In the genomic region with DNA sequence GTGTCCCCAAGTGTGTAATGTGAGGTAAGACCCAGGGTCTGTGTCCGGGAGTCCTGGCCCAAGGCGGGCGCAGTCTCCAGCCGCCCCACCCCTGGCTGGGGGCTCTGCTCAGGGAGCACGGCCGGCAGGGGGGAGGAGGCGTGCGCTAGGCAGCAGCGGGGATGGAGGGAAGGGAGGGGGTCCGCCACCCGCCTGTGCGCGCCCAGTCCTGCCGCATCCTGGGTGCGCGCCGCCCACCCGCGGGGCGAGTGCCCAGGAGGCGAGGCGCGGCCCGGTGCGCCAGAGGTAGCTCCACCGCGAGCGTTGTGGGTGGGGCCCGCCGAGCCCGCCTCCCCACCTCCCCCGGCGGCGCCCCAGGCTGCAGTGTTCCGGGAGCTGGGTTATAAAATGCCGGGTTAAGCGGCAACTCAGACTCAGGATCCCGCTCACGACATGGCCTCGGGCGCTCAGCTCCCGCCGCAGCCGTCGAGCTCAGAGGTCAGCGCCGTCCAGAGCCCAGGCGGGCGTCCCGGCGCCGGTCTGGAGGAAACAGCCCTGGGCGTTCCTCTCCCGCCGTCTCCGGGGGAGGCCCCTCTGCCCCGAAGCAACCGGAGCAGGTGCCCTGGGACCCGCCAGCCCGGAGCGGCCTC, we compare ENCODE assay signal across 8 cellular contexts. TPM values are rescaled to one million over a fixed set of nuclear protein-coding genes. Genes with fewer than 3 reads are reported as not detected.
DNase-seq lines count a peak whose midpoint lies in the region; ATAC-seq, FAIRE-seq and TF ChIP-seq lines count a peak whose summit lies in the region.

A gene with protein sequence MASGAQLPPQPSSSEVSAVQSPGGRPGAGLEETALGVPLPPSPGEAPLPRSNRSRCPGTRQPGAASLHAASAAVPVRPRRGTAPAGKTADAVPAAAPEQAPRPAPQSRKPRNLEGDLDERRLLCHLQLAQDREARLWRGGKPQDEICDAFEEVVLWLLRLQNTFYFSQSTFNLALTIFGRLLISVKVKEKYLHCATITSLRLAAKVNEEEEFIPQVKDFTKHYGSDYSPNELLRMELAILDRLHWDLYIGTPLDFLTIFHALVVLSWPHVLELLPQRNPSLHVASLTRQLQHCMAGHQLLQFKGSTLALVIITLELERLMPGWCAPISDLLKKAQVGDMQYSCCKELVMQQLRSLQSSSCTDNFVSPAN (plus strand): TSS at position 363 of the 629 bp plus-strand sequence. CDS start 70 bp downstream, at position 433.

- H3K27ac ChIP-seq in kidney (ENCODE audit: low read depth in 2 of 2, low read length in 2 of 2) = no peak within 1 kb of the TSS

- no peaks in the 10 kb centered on the region for H3K36me3 ChIP-seq in BE2C
- H3K36me3 ChIP-seq in kidney (ENCODE audit: control insufficient read depth in 1 of 2, insufficient read depth in 2 of 2, low read length in 2 of 2) = no peaks in the 10 kb centered on the region

- no peaks in the 10 kb centered on the region; the same call in 1 of the 2 replicates for H3K27me3 ChIP-seq in BE2C

- TF ChIP-seq CTCF in BE2C (IDR thresholded peaks at IDR 0.05; ENCODE audit: low read depth, low read length) = no peak
- no peak for TF ChIP-seq CTCF in kidney (IDR thresholded peaks at IDR 0.05; ENCODE audit: borderline replicate concordance, extremely low read depth, insufficient read depth)

- intact Hi-C loops in kidney (cut with DNase I) = no loop called here

- peak; percentile 11 for ATAC-seq in GM21447 (IDR thresholded peaks at IDR 0.05; ENCODE audit: unreplicated experiment)

- no peak for FAIRE-seq in kidney (lab: Jason Lieb, UNC)

- DNase-seq in BE2C (peak; percentile 32), SW480 (ENCODE audit: low spot score) (peak; percentile 58), astrocyte of the hippocampus (ENCODE audit: low read depth, low spot score) (peak; percentile 52), kidney (peak; percentile 83), NCI-H1930 (lab: John Stamatoyannopoulos, UW) (no peak), NCI-H2196 (lab: John Stamatoyannopoulos, UW; ENCODE audit: unreplicated experiment) (no peak)
- peak; percentile 40 to 49 for DNase-seq in stimulated activated CD4-positive, alpha-beta T cell treated with anti-CD3 and anti-CD28 coated beads, Interleukin-4, amount 100 ng/mL, for 48 hours (ENCODE audit: low read depth in 2 of 2)

- H3K4me3 ChIP-seq in BE2C (ENCODE audit: low read depth, low read length) (peak within 1 kb of the TSS; percentile 64), kidney (ENCODE audit: low read length in 2 of 2) (peak within 1 kb of the TSS; percentile 32 to 62)

- H3K9ac ChIP-seq in kidney (ENCODE audit: low read length in 2 of 2) = peak within 1 kb of the TSS in 1 of 2 donors; percentile 40

- H3K4me1 ChIP-seq in BE2C (no peaks in the 10 kb centered on the region), kidney (ENCODE audit: control insufficient read depth in 1 of 2, insufficient read depth in 1 of 2, low read depth in 1 of 2, low read length in 2 of 2) (peaks cover 4 to 9% of the 10 kb centered on the region in 2 donors)

- H3K9me3 ChIP-seq in BE2C = no peaks in the 10 kb centered on the region; the same call in 1 of the 2 replicates
- no peaks in the 10 kb centered on the region for H3K9me3 ChIP-seq in kidney (ENCODE audit: control insufficient read depth in 1 of 2, low read length in 2 of 2)

RNA-seq across cellular contexts. Expression of the gene that starts here (rescaled TPM):
- 3.1 TPM for polyA plus RNA-seq in BE2C (2012; ENCODE audit: insufficient read depth, insufficient read length, low read depth)
- total RNA-seq in kidney = 3.4 TPM
- 3.8 TPM for polyA plus RNA-seq in kidney (ENCODE audit: insufficient read depth, low read depth, low replicate concordance)

Comparison
In these comparisons a context has a peak if more than half of its experiments do, and no peak if none do; other contexts are left out.
1. DNase-seq: peak in BE2C (single experiment), SW480 (single experiment), astrocyte of the hippocampus (single experiment), kidney (single experiment) and stimulated activated CD4-positive, alpha-beta T cell treated with anti-CD3 and anti-CD28 coated beads, Interleukin-4, amount 100 ng/mL, for 48 hours (2 of 2); none in NCI-H1930 (0 of 2) and NCI-H2196 (single experiment).